1 cellular context compared by ENCODE assay signal in the genomic region with DNA sequence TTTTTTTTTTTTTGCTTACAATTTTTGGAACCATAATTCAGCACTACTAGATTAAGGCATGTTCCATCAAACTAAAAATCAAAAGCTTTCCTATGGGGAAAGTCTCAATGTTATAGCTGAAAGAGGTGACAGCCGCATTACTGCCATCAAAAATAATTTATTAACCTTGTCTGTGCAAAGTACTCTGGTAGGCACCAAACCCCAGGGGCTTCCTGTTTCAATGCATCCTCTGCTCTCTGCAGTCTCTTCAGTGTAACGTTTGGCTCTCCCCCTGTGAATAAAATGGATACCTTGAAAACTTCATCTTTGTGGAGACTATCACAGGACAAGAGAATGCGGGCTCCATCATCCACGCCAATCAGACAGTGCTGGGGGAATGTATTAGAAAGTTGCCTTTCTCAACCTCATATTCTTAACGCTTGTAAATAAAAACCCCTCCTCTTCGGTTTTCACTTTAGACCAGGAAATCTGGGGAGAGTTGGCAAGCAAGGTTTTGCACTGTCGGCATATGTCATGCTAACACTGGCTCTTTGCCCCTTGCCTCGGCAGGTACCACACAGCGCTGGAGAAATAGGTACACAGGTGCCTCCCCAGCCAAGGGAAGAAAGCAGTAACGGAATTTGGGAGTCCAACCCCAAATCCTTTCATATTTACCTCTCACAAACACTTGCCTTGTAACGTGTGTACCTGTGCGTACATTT.
TF ChIP-seq lines count a peak whose summit lies in the region.

No MANE protein-coding gene starts in this region.

TF ChIP-seq in neural cell, 6 proteins besides CTCF, POLR2A, EP300 and RAD21:
- TF ChIP-seq MXI1 (conservative IDR thresholded peaks at IDR 0.05; ENCODE audit: poor library complexity, severe bottlenecking) (no peak), POLR2AphosphoS5 (IDR thresholded peaks at IDR 0.05) (no peak), EZH2 (IDR thresholded peaks at IDR 0.05; ENCODE audit: borderline replicate concordance, insufficient read depth, low read length, poor library complexity, severe bottlenecking) (no peak), TAF1 (IDR thresholded peaks at IDR 0.05; ENCODE audit: low read depth) (no peak), SMC3 (conservative IDR thresholded peaks at IDR 0.05; ENCODE audit: poor library complexity) (no peak)
- TF ChIP-seq, protein P1, sequence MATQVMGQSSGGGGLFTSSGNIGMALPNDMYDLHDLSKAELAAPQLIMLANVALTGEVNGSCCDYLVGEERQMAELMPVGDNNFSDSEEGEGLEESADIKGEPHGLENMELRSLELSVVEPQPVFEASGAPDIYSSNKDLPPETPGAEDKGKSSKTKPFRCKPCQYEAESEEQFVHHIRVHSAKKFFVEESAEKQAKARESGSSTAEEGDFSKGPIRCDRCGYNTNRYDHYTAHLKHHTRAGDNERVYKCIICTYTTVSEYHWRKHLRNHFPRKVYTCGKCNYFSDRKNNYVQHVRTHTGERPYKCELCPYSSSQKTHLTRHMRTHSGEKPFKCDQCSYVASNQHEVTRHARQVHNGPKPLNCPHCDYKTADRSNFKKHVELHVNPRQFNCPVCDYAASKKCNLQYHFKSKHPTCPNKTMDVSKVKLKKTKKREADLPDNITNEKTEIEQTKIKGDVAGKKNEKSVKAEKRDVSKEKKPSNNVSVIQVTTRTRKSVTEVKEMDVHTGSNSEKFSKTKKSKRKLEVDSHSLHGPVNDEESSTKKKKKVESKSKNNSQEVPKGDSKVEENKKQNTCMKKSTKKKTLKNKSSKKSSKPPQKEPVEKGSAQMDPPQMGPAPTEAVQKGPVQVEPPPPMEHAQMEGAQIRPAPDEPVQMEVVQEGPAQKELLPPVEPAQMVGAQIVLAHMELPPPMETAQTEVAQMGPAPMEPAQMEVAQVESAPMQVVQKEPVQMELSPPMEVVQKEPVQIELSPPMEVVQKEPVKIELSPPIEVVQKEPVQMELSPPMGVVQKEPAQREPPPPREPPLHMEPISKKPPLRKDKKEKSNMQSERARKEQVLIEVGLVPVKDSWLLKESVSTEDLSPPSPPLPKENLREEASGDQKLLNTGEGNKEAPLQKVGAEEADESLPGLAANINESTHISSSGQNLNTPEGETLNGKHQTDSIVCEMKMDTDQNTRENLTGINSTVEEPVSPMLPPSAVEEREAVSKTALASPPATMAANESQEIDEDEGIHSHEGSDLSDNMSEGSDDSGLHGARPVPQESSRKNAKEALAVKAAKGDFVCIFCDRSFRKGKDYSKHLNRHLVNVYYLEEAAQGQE (IDR thresholded peaks at IDR 0.05; ENCODE audit: borderline replicate concordance), result no peak
